In the genomic region with DNA sequence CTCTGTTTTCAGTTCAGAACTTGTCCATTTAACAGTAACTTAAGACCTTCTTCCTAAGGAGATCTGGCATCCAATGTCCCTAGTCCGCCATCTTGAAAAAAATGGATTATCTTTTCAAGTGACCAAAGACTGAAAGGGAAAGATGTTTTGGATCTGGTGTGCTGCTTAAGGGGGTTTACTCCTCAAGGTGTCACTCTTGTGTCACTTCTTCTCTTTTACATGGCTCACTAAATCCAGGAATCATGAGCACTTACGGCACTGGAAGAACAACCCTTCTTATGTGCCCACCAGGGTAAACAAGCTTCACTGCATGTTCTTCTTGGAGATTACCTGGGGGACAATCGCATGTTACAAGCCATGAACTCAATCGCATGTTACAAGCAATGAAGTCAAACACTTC, we compare ENCODE assay signal across 21 cellular contexts. TPM values are rescaled to one million over a fixed set of nuclear protein-coding genes. Genes with fewer than 3 reads are reported as not detected.
A peak's percentile ranks its signal among the peaks of the same experiment; 100 is the strongest.
DNase-seq lines count a peak whose midpoint lies in the region; ATAC-seq and TF ChIP-seq lines count a peak whose summit lies in the region.
"Had no signal": no experiment of that assay in that cellular context is flagged by ENCODE, and none has a peak within 500 bp of the region (broad histone marks: within the 10 kb centered on the region; RNA-seq: fewer than 3 reads in every experiment).

No MANE protein-coding gene starts in this region.

- H3K4me3 Mint-ChIP-seq in WTC11: no peak overlapping the region

- no peak overlapping the region for H3K4me2 ChIP-seq in HCT116 (ENCODE audit: low read length)
- H3K4me2 ChIP-seq: KMS-11 had no signal

- no peaks in the 10 kb centered on the region for H3K27me3 Mint-ChIP-seq in WTC11 (ENCODE audit: low read depth)

- no peaks in the 10 kb centered on the region for H3K4me1 Mint-ChIP-seq in WTC11

- H3K36me3 ChIP-seq in HCT116 (ENCODE audit: control insufficient read depth in 1 of 2, insufficient read depth in 2 of 2, low read length in 2 of 2): no peaks in the 10 kb centered on the region
- H3K36me3 ChIP-seq: MG63 had no signal

- H3K4me1 ChIP-seq in HCT116 (ENCODE audit: control insufficient read depth in 1 of 2, insufficient read depth in 2 of 2, low read length in 2 of 2): peaks cover 3 to 5% of the 10 kb centered on the region in 2 experiments; a peak in 3 of 4 replicates

- POLR2A ChIA-PET in HCT116 (lab: Charles Lee): no interaction called here
- POLR2A ChIA-PET in WTC11 (lab: Charles Lee): no interaction called here

- no peak overlapping the region for H3K4me3 ChIP-seq in HCT116 (replicated peaks in 1 of 2; ENCODE audit: low read depth in 1 of 2, low read length in 2 of 2)
- H3K4me3 ChIP-seq: MG63 had no signal

- no peak overlapping the region for H3K27ac Mint-ChIP-seq in WTC11

- no peak overlapping the region for H3K9ac ChIP-seq in HCT116 (ENCODE audit: low read length)
- H3K9ac ChIP-seq: KMS-11 had no signal

- H3K27ac ChIP-seq in HCT116 (ENCODE audit: low read depth, low read length): no peak overlapping the region
- H3K27ac ChIP-seq: KMS-11 had no signal

- peak; percentile 32; the same call in 1 of the 2 replicates for TF ChIP-seq RAD21 in HCT116 (IDR thresholded peaks at IDR 0.05; ENCODE audit: low read depth)

- no peak overlapping the region for H2AFZ ChIP-seq in HCT116 (ENCODE audit: low read depth, low read length, poor library complexity, severe bottlenecking)

- 0 out of 6 replicates have a peak, but pooled peaks of 1 of the 3 experiments have one; percentile 3 for TF ChIP-seq CTCF in HCT116 (IDR thresholded peaks at IDR 0.05 in 2 of 3, conservative IDR thresholded peaks at IDR 0.05 in 1 of 3; ENCODE audit: borderline replicate concordance in 1 of 3, insufficient read depth in 1 of 3, low read depth in 2 of 3, low read length in 2 of 3)
- no peak for TF ChIP-seq CTCF in WTC11 (IDR thresholded peaks at IDR 0.05)

- no peaks in the 10 kb centered on the region for H3K9me2 ChIP-seq in HCT116 (ENCODE audit: insufficient read depth)

- H3K79me2 ChIP-seq in HCT116 (ENCODE audit: insufficient read depth, low read length): no peaks in the 10 kb centered on the region

- H3K27me3 ChIP-seq in HCT116 (ENCODE audit: insufficient read depth, low read length): no peaks in the 10 kb centered on the region
- H3K27me3 ChIP-seq: MG63 had no signal

- BruUV-seq in HCT116 (replicated peaks; lab: Mats Ljungman, UMichigan): no TSS peak

- ATAC-seq in HCT116: no peak
- peak; percentile 53 for ATAC-seq in WTC11
- no peak for ATAC-seq in HG03378 (IDR thresholded peaks at IDR 0.05; ENCODE audit: unreplicated experiment)

- peak; percentile 12 for DNase-seq in ACHN
- no peak for DNase-seq in HCT116 (ENCODE audit: low read depth, low spot score)
- no peak for DNase-seq in WTC11 (ENCODE audit: low spot score)
- peak; percentile 53 for DNase-seq in iPS-NIHi7 (ENCODE audit: extremely low spot score)
- DNase-seq in AG20443 (ENCODE audit: low spot score): no peak
- DNase-seq in AG08396 (ENCODE audit: low spot score): no peak
- DNase-seq in NCI-H446 treated with DMSO at 0.1 percent for 48 hours (lab: John Stamatoyannopoulos, UW): no peak
- DNase-seq: C1 segment of cervical spinal cord, DMS 273 treated with DMSO at 0.1 percent for 48 hours, EL, MG63, NCI-H1092 treated with DMSO at 0.1 percent for 48 hours, NCI-H2081 treated with DMSO at 0.1 percent for 48 hours, NCI-H226, NCI-H526 treated with DMSO at 0.1 percent for 48 hours, SHP77 treated with DMSO at 0.1 percent for 48 hours had no signal

- TF ChIP-seq POLR2A in HCT116 (IDR thresholded peaks at IDR 0.05; ENCODE audit: borderline replicate concordance, extremely low read depth, insufficient read depth, insufficient read length): no peak

- RAD21 ChIA-PET in HCT116 (lab: Charles Lee; ENCODE audit: low non-redundant PET in 1 of 2, low total read pairs in 2 of 2, uncharacterized antibody in 2 of 2, unreplicated experiment in 2 of 2): interaction anchor here in 1 of 2 experiments (0.6 kb wide), 1 partner anchor 88 kb away, joined by 3 read pairs; no protein-coding TSS in a partner anchor

- H3K9me3 ChIP-seq in HCT116 (ENCODE audit: control insufficient read depth in 1 of 2, insufficient read depth in 1 of 2, low read depth in 1 of 2, low read length in 2 of 2): peaks cover 0 to 2% of the 10 kb centered on the region in 2 experiments; a peak in 1 of 4 replicates

- in situ Hi-C loops in ACHN (cut with HindIII; ENCODE audit: low pct_ligation_motif_present, low pct_unique_long_range_greater_than_20kb, low sequenced_read_pairs): loop anchor here (25.0 kb wide), 1 partner anchor 903 kb away; no protein-coding TSS in a partner anchor

- CTCF ChIA-PET in HCT116 (lab: Charles Lee) (no interaction called here), WTC11 (lab: Charles Lee) (interaction anchor here (1.2 kb wide), 1 partner anchor 9 kb away, joined by 3 read pairs; no protein-coding TSS in a partner anchor)

- H4K20me1 ChIP-seq in HCT116 (ENCODE audit: insufficient read depth): no peaks in the 10 kb centered on the region

- intact Hi-C loops in HCT116 (cut with micrococcal nuclease): no loop called here

- peaks cover 2% of the 10 kb centered on the region; the same call in 1 of the 2 replicates for H3K36me3 Mint-ChIP-seq in WTC11

- peaks cover 3% of the 10 kb centered on the region for H3K9me3 Mint-ChIP-seq in WTC11

TF ChIP-seq in HCT116, 20 proteins besides CTCF, POLR2A, EP300 and RAD21 (continues in another document):
- no peak for TF ChIP-seq ELF1 (IDR thresholded peaks at IDR 0.05; ENCODE audit: borderline replicate concordance, low read depth)
- no peak for TF ChIP-seq ZNF274 (IDR thresholded peaks at IDR 0.05; ENCODE audit: low read depth, low read length)
- TF ChIP-seq JUND (IDR thresholded peaks at IDR 0.05): no peak
- TF ChIP-seq, protein P1, sequence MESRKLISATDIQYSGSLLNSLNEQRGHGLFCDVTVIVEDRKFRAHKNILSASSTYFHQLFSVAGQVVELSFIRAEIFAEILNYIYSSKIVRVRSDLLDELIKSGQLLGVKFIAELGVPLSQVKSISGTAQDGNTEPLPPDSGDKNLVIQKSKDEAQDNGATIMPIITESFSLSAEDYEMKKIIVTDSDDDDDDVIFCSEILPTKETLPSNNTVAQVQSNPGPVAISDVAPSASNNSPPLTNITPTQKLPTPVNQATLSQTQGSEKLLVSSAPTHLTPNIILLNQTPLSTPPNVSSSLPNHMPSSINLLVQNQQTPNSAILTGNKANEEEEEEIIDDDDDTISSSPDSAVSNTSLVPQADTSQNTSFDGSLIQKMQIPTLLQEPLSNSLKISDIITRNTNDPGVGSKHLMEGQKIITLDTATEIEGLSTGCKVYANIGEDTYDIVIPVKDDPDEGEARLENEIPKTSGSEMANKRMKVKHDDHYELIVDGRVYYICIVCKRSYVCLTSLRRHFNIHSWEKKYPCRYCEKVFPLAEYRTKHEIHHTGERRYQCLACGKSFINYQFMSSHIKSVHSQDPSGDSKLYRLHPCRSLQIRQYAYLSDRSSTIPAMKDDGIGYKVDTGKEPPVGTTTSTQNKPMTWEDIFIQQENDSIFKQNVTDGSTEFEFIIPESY (IDR thresholded peaks at IDR 0.05; ENCODE audit: extremely low read depth, insufficient replicate concordance, low read length): no peak
- TF ChIP-seq CBX3 (IDR thresholded peaks at IDR 0.05; ENCODE audit: low read depth): no peak
- TF ChIP-seq ZFX (IDR thresholded peaks at IDR 0.05): no peak
- TF ChIP-seq SRF (IDR thresholded peaks at IDR 0.05; ENCODE audit: low read depth): no peak

TF ChIP-seq in WTC11, 78 proteins besides CTCF, POLR2A, EP300 and RAD21 (continues in another document):
- TF ChIP-seq, protein P2, sequence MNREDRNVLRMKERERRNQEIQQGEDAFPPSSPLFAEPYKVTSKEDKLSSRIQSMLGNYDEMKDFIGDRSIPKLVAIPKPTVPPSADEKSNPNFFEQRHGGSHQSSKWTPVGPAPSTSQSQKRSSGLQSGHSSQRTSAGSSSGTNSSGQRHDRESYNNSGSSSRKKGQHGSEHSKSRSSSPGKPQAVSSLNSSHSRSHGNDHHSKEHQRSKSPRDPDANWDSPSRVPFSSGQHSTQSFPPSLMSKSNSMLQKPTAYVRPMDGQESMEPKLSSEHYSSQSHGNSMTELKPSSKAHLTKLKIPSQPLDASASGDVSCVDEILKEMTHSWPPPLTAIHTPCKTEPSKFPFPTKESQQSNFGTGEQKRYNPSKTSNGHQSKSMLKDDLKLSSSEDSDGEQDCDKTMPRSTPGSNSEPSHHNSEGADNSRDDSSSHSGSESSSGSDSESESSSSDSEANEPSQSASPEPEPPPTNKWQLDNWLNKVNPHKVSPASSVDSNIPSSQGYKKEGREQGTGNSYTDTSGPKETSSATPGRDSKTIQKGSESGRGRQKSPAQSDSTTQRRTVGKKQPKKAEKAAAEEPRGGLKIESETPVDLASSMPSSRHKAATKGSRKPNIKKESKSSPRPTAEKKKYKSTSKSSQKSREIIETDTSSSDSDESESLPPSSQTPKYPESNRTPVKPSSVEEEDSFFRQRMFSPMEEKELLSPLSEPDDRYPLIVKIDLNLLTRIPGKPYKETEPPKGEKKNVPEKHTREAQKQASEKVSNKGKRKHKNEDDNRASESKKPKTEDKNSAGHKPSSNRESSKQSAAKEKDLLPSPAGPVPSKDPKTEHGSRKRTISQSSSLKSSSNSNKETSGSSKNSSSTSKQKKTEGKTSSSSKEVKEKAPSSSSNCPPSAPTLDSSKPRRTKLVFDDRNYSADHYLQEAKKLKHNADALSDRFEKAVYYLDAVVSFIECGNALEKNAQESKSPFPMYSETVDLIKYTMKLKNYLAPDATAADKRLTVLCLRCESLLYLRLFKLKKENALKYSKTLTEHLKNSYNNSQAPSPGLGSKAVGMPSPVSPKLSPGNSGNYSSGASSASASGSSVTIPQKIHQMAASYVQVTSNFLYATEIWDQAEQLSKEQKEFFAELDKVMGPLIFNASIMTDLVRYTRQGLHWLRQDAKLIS (CRISPR knock-in tag; IDR thresholded peaks at IDR 0.05; ENCODE audit: borderline replicate concordance): no peak

RNA-seq across cellular contexts. Expression of a gene that starts 43.7 kb away (rescaled TPM):
- 0.25 TPM for total RNA-seq in HCT116 (2021; ENCODE audit: unreplicated experiment)
- 0.13 TPM in 1 of 2 replicates, not detected in the other for polyA plus RNA-seq in HCT116 (2012)
- total RNA-seq in WTC11 (2021): 0.18 to 0.20 TPM in 2 of 3 replicates, not detected in the other
- total RNA-seq: OCI-LY7 had no signal

RNA-seq across cellular contexts. Expression of a gene that starts 51.3 kb away (rescaled TPM):
- not detected for total RNA-seq in HCT116 (2021; ENCODE audit: unreplicated experiment)
- not detected in 2 replicates for polyA plus RNA-seq in HCT116 (2012)
- total RNA-seq in WTC11 (2021): not detected in 3 replicates
- total RNA-seq: A172, OCI-LY7, RPMI7951 had no signal

RNA-seq across cellular contexts. Expression of a gene that starts 56.1 kb away (rescaled TPM):
- total RNA-seq in HCT116 (2021; ENCODE audit: unreplicated experiment) (3.9 TPM), WTC11 (2021) (7.1 to 8.7 TPM (median 8.0 TPM) in 3 replicates)
- polyA plus RNA-seq in HCT116 (2012): 1.8 and 2.1 TPM in 2 replicates

Comparison
In these comparisons a context has a peak if more than half of its experiments do, and no peak if none do; other contexts are left out.
1. DNase-seq: peak in ACHN (single experiment) and iPS-NIHi7 (single experiment); none in HCT116 (single experiment), WTC11 (single experiment), AG20443 (single experiment), AG08396 (single experiment) and NCI-H446 treated with DMSO at 0.1 percent for 48 hours (single experiment).